ENCODE assay signal across 10 cellular contexts in the genomic region with DNA sequence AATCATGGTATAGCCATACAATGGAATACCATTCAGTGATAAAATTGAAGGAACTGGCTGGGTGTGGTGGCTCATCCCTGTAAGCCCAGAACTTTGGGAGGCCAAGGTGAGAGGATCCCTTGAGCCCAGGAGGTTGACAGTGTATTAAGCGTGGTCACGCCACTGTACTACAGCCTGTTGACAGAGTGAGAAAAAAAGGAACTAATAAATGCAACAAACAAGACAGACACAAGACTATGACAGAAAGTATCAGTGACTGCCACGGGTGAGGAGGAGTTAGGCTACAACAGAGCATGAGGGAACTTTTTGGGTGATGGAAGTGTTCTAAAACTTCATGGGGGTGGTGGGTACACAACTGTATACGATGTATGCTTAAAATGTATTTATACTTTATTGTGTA.
A peak's percentile ranks its signal among the peaks of the same experiment; 100 is the strongest.
DNase-seq lines count a peak whose midpoint lies in the region; ATAC-seq and TF ChIP-seq lines count a peak whose summit lies in the region.
"Had no signal": no experiment of that assay in that cellular context is flagged by ENCODE, and none has a peak within 500 bp of the region (broad histone marks: within the 10 kb centered on the region; RNA-seq: fewer than 3 reads in every experiment).

No MANE protein-coding gene starts in this region.

- H3K27ac Mint-ChIP-seq in T-helper 1 cell treated with Interleukin-12 subunit alpha and Interleukin-12 subunit beta and Interleukin-4 antibody, amounts not matched to agents 30 μg/mL and 1 μg/mL, for 36 hours: no peak overlapping the region
- H3K27ac Mint-ChIP-seq in dendritic cell treated with granulocyte-macrophage colony-stimulating factor and Interleukin-4, amounts not matched to agents 40 ng/mL and 50 ng/mL, for 4 days: peak overlapping the region; percentile 96

- peak overlapping the region; percentile 1 for H3K4me3 ChIP-seq in retinal pigment epithelial cell (ENCODE audit: low read length)

- no peaks in the 10 kb centered on the region for H3K27me3 Mint-ChIP-seq in T-helper 1 cell treated with Interleukin-12 subunit alpha and Interleukin-12 subunit beta and Interleukin-4 antibody, amounts not matched to agents 30 μg/mL and 1 μg/mL, for 36 hours (ENCODE audit: low read depth)
- H3K27me3 Mint-ChIP-seq in dendritic cell treated with granulocyte-macrophage colony-stimulating factor and Interleukin-4, amounts not matched to agents 40 ng/mL and 50 ng/mL, for 4 days: no peaks in the 10 kb centered on the region

- no peak for TF ChIP-seq CTCF in retinal pigment epithelial cell (conservative IDR thresholded peaks at IDR 0.05; ENCODE audit: low read depth, low read length)

- no peak for ATAC-seq in HG03280 (IDR thresholded peaks at IDR 0.05; ENCODE audit: unreplicated experiment)

- intact Hi-C loops in dendritic cell treated with granulocyte-macrophage colony-stimulating factor and Interleukin-4, amounts not matched to agents 40 ng/mL and 50 ng/mL, for 4 days (cut with micrococcal nuclease): loop anchor here (10.0 kb wide), 2 partner anchors 530 to 630 kb away; a partner anchor contains a TSS

- H3K9me3 Mint-ChIP-seq in T-helper 1 cell treated with Interleukin-12 subunit alpha and Interleukin-12 subunit beta and Interleukin-4 antibody, amounts not matched to agents 30 μg/mL and 1 μg/mL, for 36 hours: no peaks in the 10 kb centered on the region
- H3K9me3 Mint-ChIP-seq in dendritic cell treated with granulocyte-macrophage colony-stimulating factor and Interleukin-4, amounts not matched to agents 40 ng/mL and 50 ng/mL, for 4 days: no peaks in the 10 kb centered on the region

- H3K4me3 Mint-ChIP-seq in T-helper 1 cell treated with Interleukin-12 subunit alpha and Interleukin-12 subunit beta and Interleukin-4 antibody, amounts not matched to agents 30 μg/mL and 1 μg/mL, for 36 hours: peak overlapping the region; percentile 57
- peak overlapping the region; percentile 67 for H3K4me3 Mint-ChIP-seq in dendritic cell treated with granulocyte-macrophage colony-stimulating factor and Interleukin-4, amounts not matched to agents 40 ng/mL and 50 ng/mL, for 4 days

- no peak for DNase-seq in T-helper 1 cell
- DNase-seq in MV-4-11 (lab: John Stamatoyannopoulos, UW): peak; percentile 27
- no peak for DNase-seq in retinal pigment epithelial cell (ENCODE audit: low read depth)
- no peak for DNase-seq in hippocampal formation (lab: John Stamatoyannopoulos, UW)
- DNase-seq in stimulated activated CD8-positive, alpha-beta memory T cell treated with anti-CD3 and anti-CD28 coated beads, Interleukin-4, amount 100 ng/mL, for 48 hours: no peak
- DNase-seq: ACHN, nucleus accumbens had no signal

- H3K36me3 Mint-ChIP-seq in T-helper 1 cell treated with Interleukin-12 subunit alpha and Interleukin-12 subunit beta and Interleukin-4 antibody, amounts not matched to agents 30 μg/mL and 1 μg/mL, for 36 hours (ENCODE audit: low read depth): peaks cover 19% of the 10 kb centered on the region
- peaks cover 35% of the 10 kb centered on the region for H3K36me3 Mint-ChIP-seq in dendritic cell treated with granulocyte-macrophage colony-stimulating factor and Interleukin-4, amounts not matched to agents 40 ng/mL and 50 ng/mL, for 4 days (ENCODE audit: low read depth)

- peaks cover 33% of the 10 kb centered on the region for H3K4me1 Mint-ChIP-seq in T-helper 1 cell treated with Interleukin-12 subunit alpha and Interleukin-12 subunit beta and Interleukin-4 antibody, amounts not matched to agents 30 μg/mL and 1 μg/mL, for 36 hours (ENCODE audit: low read depth)
- peaks cover 41% of the 10 kb centered on the region for H3K4me1 Mint-ChIP-seq in dendritic cell treated with granulocyte-macrophage colony-stimulating factor and Interleukin-4, amounts not matched to agents 40 ng/mL and 50 ng/mL, for 4 days (ENCODE audit: low read depth)
